Comparison of ENCODE assay signal across 22 cellular contexts in genomic region chr1:60762176-60762575, GRCh38.
DNase-seq lines count a peak whose midpoint lies in the region; ATAC-seq and TF ChIP-seq lines count a peak whose summit lies in the region.
"Had no signal": no experiment of that assay in that cellular context is flagged by ENCODE, and none has a peak within 500 bp of the region (broad histone marks: within the 10 kb centered on the region; RNA-seq: fewer than 3 reads in every experiment).

No MANE protein-coding gene starts in this region.

- no peak for TF ChIP-seq CTCF in astrocyte of the cerebellum (IDR thresholded peaks at IDR 0.05; ENCODE audit: low read depth, low read length, missing control alignments)

- H3K27me3 ChIP-seq in skeletal muscle satellite cell (ENCODE audit: control insufficient read depth, insufficient read depth, low read length): no peaks in the 10 kb centered on the region
- H3K27me3 ChIP-seq in naive thymus-derived CD4-positive, alpha-beta T cell (ENCODE audit: control insufficient read depth in 2 of 2, insufficient read depth in 2 of 2, low read length in 2 of 2): no peaks in the 10 kb centered on the region
- H3K27me3 ChIP-seq: BE2C, body of pancreas, left lung had no signal

- peaks cover 0 to 4% (median 0%) of the 10 kb centered on the region in 5 donors for H3K36me3 Mint-ChIP-seq in naive thymus-derived CD4-positive, alpha-beta T cell
- H3K36me3 Mint-ChIP-seq: activated CD4-positive, alpha-beta memory T cell treated with anti-CD3 and anti-CD28 coated beads for 36 hours had no signal

- peaks cover 0 to 4% (median 0%) of the 10 kb centered on the region in 11 donors for H3K9me3 Mint-ChIP-seq in naive thymus-derived CD4-positive, alpha-beta T cell
- H3K9me3 Mint-ChIP-seq: activated CD4-positive, alpha-beta memory T cell treated with anti-CD3 and anti-CD28 coated beads for 36 hours had no signal

- in situ Hi-C loops in astrocyte of the cerebellum (cut with HindIII; ENCODE audit: low sequenced_read_pairs): no loop called here

- no peak overlapping the region for H3K27ac ChIP-seq in naive thymus-derived CD4-positive, alpha-beta T cell (ENCODE audit: low read depth, low read length)
- H3K27ac ChIP-seq: body of pancreas, foreskin keratinocyte, left lung, pancreas, RWPE1 had no signal

- peak; percentile 11 for DNase-seq in astrocyte of the cerebellum (ENCODE audit: low read depth)
- peak; percentile 70 for DNase-seq in dermis blood vessel endothelial cell
- DNase-seq in kidney glomerular epithelial cell (lab: John Stamatoyannopoulos, UW): peak; percentile 63
- no peak for DNase-seq in naive thymus-derived CD4-positive, alpha-beta T cell
- DNase-seq: activated CD4-positive, alpha-beta memory T cell treated with anti-CD3 and anti-CD28 coated beads for 36 hours; activated naive CD4-positive, alpha-beta T cell treated with Interleukin-2 at 50 U/mL for 16 hours; BE2C; body of pancreas; Caco-2; H7; left lung; MM.1S; NCI-H187; NCI-H446 treated with DMSO at 0.1 percent for 48 hours; pancreas; small intestine; stimulated activated CD8-positive, alpha-beta memory T cell treated with anti-CD3 and anti-CD28 coated beads, Interleukin-4, amount 100 ng/mL, for 48 hours had no signal

- intact Hi-C loops in naive thymus-derived CD4-positive, alpha-beta T cell (cut with micrococcal nuclease): loop anchor here in 1 of 2 donors (10.0 kb wide), 1 partner anchor 787 kb away; no protein-coding TSS in a partner anchor

- no peaks in the 10 kb centered on the region for H3K4me1 Mint-ChIP-seq in naive thymus-derived CD4-positive, alpha-beta T cell

- no peak overlapping the region for H3K9ac ChIP-seq in skeletal muscle satellite cell (ENCODE audit: low read depth, low read length)

- no peak overlapping the region for H3K27ac Mint-ChIP-seq in naive thymus-derived CD4-positive, alpha-beta T cell
- H3K27ac Mint-ChIP-seq: activated CD4-positive, alpha-beta memory T cell treated with anti-CD3 and anti-CD28 coated beads for 36 hours had no signal

- no peak for ATAC-seq in GM21737 (IDR thresholded peaks at IDR 0.05; ENCODE audit: unreplicated experiment)
- ATAC-seq in naive thymus-derived CD4-positive, alpha-beta T cell: no peak
- no peak for ATAC-seq in GM21381 (IDR thresholded peaks at IDR 0.05; ENCODE audit: unreplicated experiment)
- ATAC-seq: body of pancreas, foreskin keratinocyte, left lung, pancreas had no signal

- H3K27me3 Mint-ChIP-seq in naive thymus-derived CD4-positive, alpha-beta T cell: peaks cover 0 to 18% (median 6%) of the 10 kb centered on the region in 5 donors
- H3K27me3 Mint-ChIP-seq: activated CD4-positive, alpha-beta memory T cell treated with anti-CD3 and anti-CD28 coated beads for 36 hours had no signal

- CTCF ChIA-PET in naive thymus-derived CD4-positive, alpha-beta T cell (lab: Charles Lee): no interaction called here

- H3K4me3 ChIP-seq in astrocyte of the cerebellum (ENCODE audit: low read depth, low read length) (no peak overlapping the region), skeletal muscle satellite cell (ENCODE audit: low read length) (no peak overlapping the region)
- H3K4me3 ChIP-seq in naive thymus-derived CD4-positive, alpha-beta T cell (ENCODE audit: low read length): no peak overlapping the region
- H3K4me3 ChIP-seq: body of pancreas, left lung, pancreas had no signal

- H3K36me3 ChIP-seq in skeletal muscle satellite cell (ENCODE audit: insufficient read depth, low read length): no peaks in the 10 kb centered on the region
- H3K36me3 ChIP-seq in naive thymus-derived CD4-positive, alpha-beta T cell (ENCODE audit: control insufficient read depth in 2 of 3, insufficient read depth in 3 of 3, low read length in 3 of 3): no peaks in the 10 kb centered on the region
- H3K36me3 ChIP-seq: BE2C, left lung, pancreas had no signal

- POLR2A ChIA-PET in naive thymus-derived CD4-positive, alpha-beta T cell (lab: Charles Lee): no interaction called here

- H3K9me3 ChIP-seq in skeletal muscle satellite cell (replicated peaks; ENCODE audit: low read length): no peaks in the 10 kb centered on the region
- H3K9me3 ChIP-seq in naive thymus-derived CD4-positive, alpha-beta T cell (ENCODE audit: control insufficient read depth in 2 of 3, low read length in 3 of 3): no peaks in the 10 kb centered on the region
- H3K9me3 ChIP-seq: BE2C, body of pancreas, Caco-2, left lung, pancreas had no signal

- peaks cover 16% of the 10 kb centered on the region for H3K4me1 ChIP-seq in skeletal muscle satellite cell (ENCODE audit: control insufficient read depth, insufficient read depth, low read length)
- no peaks in the 10 kb centered on the region for H3K4me1 ChIP-seq in naive thymus-derived CD4-positive, alpha-beta T cell (ENCODE audit: control insufficient read depth in 2 of 2, insufficient read depth in 2 of 2, low read length in 2 of 2)
- H3K4me1 ChIP-seq: BE2C, body of pancreas, Caco-2, foreskin keratinocyte, left lung, pancreas had no signal

- peak overlapping the region; percentile 5 for H3K4me2 ChIP-seq in skeletal muscle satellite cell (ENCODE audit: low read length)

- no peak overlapping the region for H3K4me3 Mint-ChIP-seq in naive thymus-derived CD4-positive, alpha-beta T cell
- H3K4me3 Mint-ChIP-seq: activated CD4-positive, alpha-beta memory T cell treated with anti-CD3 and anti-CD28 coated beads for 36 hours had no signal

Comparison
In these comparisons a context has a peak if more than half of its experiments do, and no peak if none do; other contexts are left out.
1. DNase-seq: peak in astrocyte of the cerebellum (single experiment), dermis blood vessel endothelial cell (single experiment) and kidney glomerular epithelial cell (single experiment); none in naive thymus-derived CD4-positive, alpha-beta T cell (0 of 9).